21 cellular contexts compared by ENCODE assay signal in the genomic region with DNA sequence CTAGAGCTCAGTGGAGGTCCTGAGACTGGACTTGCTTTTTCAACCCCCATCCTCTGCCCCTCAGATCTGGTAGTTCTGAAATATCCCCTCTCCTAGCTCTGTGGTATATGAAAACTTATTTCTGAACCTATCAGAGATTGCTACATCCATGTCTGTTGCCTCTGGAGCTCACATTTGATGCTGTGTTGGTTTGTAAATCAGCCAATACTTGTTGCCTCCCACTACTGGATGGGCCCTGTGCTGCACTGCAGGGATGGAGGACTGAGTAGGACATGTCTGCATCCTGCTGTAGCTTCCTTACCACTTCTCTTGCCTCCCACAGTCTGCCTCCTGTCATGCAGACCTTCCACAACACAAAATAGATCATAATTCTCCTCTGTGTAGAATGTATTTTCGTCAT. TPM values are rescaled to one million over a fixed set of nuclear protein-coding genes. Genes with fewer than 3 reads are reported as not detected.
DNase-seq lines count a peak whose midpoint lies in the region; ATAC-seq and TF ChIP-seq lines count a peak whose summit lies in the region.
"Had no signal": no experiment of that assay in that cellular context is flagged by ENCODE, and none has a peak within 500 bp of the region (broad histone marks: within the 10 kb centered on the region; RNA-seq: fewer than 3 reads in every experiment).

No MANE protein-coding gene starts in this region.

- H3K4me1 ChIP-seq in HAP-1 (peaks cover 38% of the 10 kb centered on the region), foreskin keratinocyte (no peaks in the 10 kb centered on the region)
- H3K4me1 ChIP-seq: Peyer's patch had no signal

- H3K27me3 ChIP-seq in HAP-1 (ENCODE audit: low read depth), result no peaks in the 10 kb centered on the region
- no peaks in the 10 kb centered on the region for H3K27me3 ChIP-seq in foreskin keratinocyte
- H3K27me3 ChIP-seq: Peyer's patch had no signal

- H3K36me3 ChIP-seq in HAP-1 (replicated peaks), result no peaks in the 10 kb centered on the region
- H3K36me3 ChIP-seq: Peyer's patch had no signal

- peak overlapping the region in 1 of 3 experiments; percentile 11 for H3K27ac Mint-ChIP-seq in nephron
- peak overlapping the region in 1 of 2 donors; percentile 40 for H3K27ac Mint-ChIP-seq in stimulated activated naive CD8-positive, alpha-beta T cell treated with anti-CD3 and anti-CD28 coated beads, Interleukin-15, amount 100 ng/mL, for 72 hours
- H3K27ac Mint-ChIP-seq: CD4-positive, alpha-beta memory T cell; IgD-negative memory B cell had no signal

- in situ Hi-C loops in HAP-1 (cut with MboI; ENCODE audit: low sequenced_read_pairs), result no loop called here

- ATAC-seq in GM21723 (IDR thresholded peaks at IDR 0.05; ENCODE audit: unreplicated experiment) (no peak), foreskin keratinocyte (no peak)
- ATAC-seq in stimulated activated naive CD8-positive, alpha-beta T cell treated with anti-CD3 and anti-CD28 coated beads, Interleukin-15, amount 100 ng/mL, for 72 hours, result no peak

- H3K4me3 Mint-ChIP-seq in nephron, result peak overlapping the region in 2 of 3 experiments; percentile 19 to 37
- no peak overlapping the region for H3K4me3 Mint-ChIP-seq in stimulated activated naive CD8-positive, alpha-beta T cell treated with anti-CD3 and anti-CD28 coated beads, Interleukin-15, amount 100 ng/mL, for 72 hours
- H3K4me3 Mint-ChIP-seq: CD4-positive, alpha-beta memory T cell; H9; IgD-negative memory B cell had no signal

- DNase-seq in AG08395 (ENCODE audit: low spot score), result peak; percentile 63
- peak; percentile 48 to 78 for DNase-seq in HAP-1 (ENCODE audit: low spot score in 2 of 2)
- peak; percentile 58 for DNase-seq in fibroblast of gingiva (ENCODE audit: low read depth)
- DNase-seq in C1 segment of cervical spinal cord (lab: John Stamatoyannopoulos, UW), result no peak
- no peak for DNase-seq in stimulated activated naive CD8-positive, alpha-beta T cell treated with anti-CD3 and anti-CD28 coated beads, Interleukin-15, amount 100 ng/mL, for 72 hours
- no peak for DNase-seq in foreskin keratinocyte
- DNase-seq: AML-193; CD4-positive, alpha-beta memory T cell; DMS79; H9; NCI-H1417 treated with DMSO at 0.1 percent for 48 hours; NCI-H2029 treated with DMSO at 0.1 percent for 48 hours; NCI-H510A treated with DMSO at 0.1 percent for 48 hours; Peyer's patch; Right ventricle myocardium superior had no signal

- H3K9me3 Mint-ChIP-seq in nephron, result no peaks in the 10 kb centered on the region
- H3K9me3 Mint-ChIP-seq in stimulated activated naive CD8-positive, alpha-beta T cell treated with anti-CD3 and anti-CD28 coated beads, Interleukin-15, amount 100 ng/mL, for 72 hours, result no peaks in the 10 kb centered on the region
- H3K9me3 Mint-ChIP-seq: CD4-positive, alpha-beta memory T cell; H9; IgD-negative memory B cell had no signal

- no peaks in the 10 kb centered on the region for H3K9me3 ChIP-seq in HAP-1
- H3K9me3 ChIP-seq: Peyer's patch had no signal

- peaks cover 13% of the 10 kb centered on the region for H3K36me3 Mint-ChIP-seq in nephron (ENCODE audit: low read depth)
- H3K36me3 Mint-ChIP-seq: CD4-positive, alpha-beta memory T cell had no signal

- peaks cover 25% of the 10 kb centered on the region for H3K4me1 Mint-ChIP-seq in nephron
- H3K4me1 Mint-ChIP-seq in stimulated activated naive CD8-positive, alpha-beta T cell treated with anti-CD3 and anti-CD28 coated beads, Interleukin-15, amount 100 ng/mL, for 72 hours, result no peaks in the 10 kb centered on the region
- H3K4me1 Mint-ChIP-seq: CD4-positive, alpha-beta memory T cell had no signal

- no peak overlapping the region for H3K4me3 ChIP-seq in HAP-1
- H3K4me3 ChIP-seq: Peyer's patch had no signal

- no peak overlapping the region for H3K27ac ChIP-seq in foreskin keratinocyte
- H3K27ac ChIP-seq: 22Rv1, Peyer's patch had no signal

- H3K27me3 Mint-ChIP-seq in nephron (ENCODE audit: low read depth), result no peaks in the 10 kb centered on the region
- H3K27me3 Mint-ChIP-seq in stimulated activated naive CD8-positive, alpha-beta T cell treated with anti-CD3 and anti-CD28 coated beads, Interleukin-15, amount 100 ng/mL, for 72 hours, result no peaks in the 10 kb centered on the region

- TF ChIP-seq CTCF in nephron (IDR thresholded peaks at IDR 0.05; ENCODE audit: unreplicated experiment in 3 of 3) (no peak), foreskin keratinocyte (conservative IDR thresholded peaks at IDR 0.05) (no peak)

RNA-seq across cellular contexts. Expression of gene OLFML1, which starts 5.2 kb away (rescaled TPM):
- total RNA-seq in foreskin keratinocyte, result not detected in 2 replicates
- not detected in 2 replicates for polyA plus RNA-seq in foreskin keratinocyte
- total RNA-seq: CD4-positive, alpha-beta memory T cell; H9; HT-29; LHCN-M2 had no signal
- polyA plus RNA-seq: CD4-positive, alpha-beta memory T cell had no signal

RNA-seq across cellular contexts. Expression of gene PPFIBP2, which starts 23.3 kb away (rescaled TPM):
- total RNA-seq in foreskin keratinocyte, result 2.1 and 4.3 TPM in 2 replicates
- polyA plus RNA-seq in foreskin keratinocyte, result 1.4 and 2.2 TPM in 2 replicates

Comparison
In these comparisons a context has a peak if more than half of its experiments do, and no peak if none do; other contexts are left out.
1. DNase-seq: peak in AG08395 (single experiment), HAP-1 (2 of 2) and fibroblast of gingiva (single experiment); none in C1 segment of cervical spinal cord (0 of 14), stimulated activated naive CD8-positive, alpha-beta T cell treated with anti-CD3 and anti-CD28 coated beads, Interleukin-15, amount 100 ng/mL, for 72 hours (0 of 2) and foreskin keratinocyte (0 of 2).
2. H3K4me3 Mint-ChIP-seq: peak in nephron (2 of 3); none in stimulated activated naive CD8-positive, alpha-beta T cell treated with anti-CD3 and anti-CD28 coated beads, Interleukin-15, amount 100 ng/mL, for 72 hours (0 of 2).